13 cellular contexts compared by ENCODE assay signal in genomic region chr13:26679411-26679810, GRCh38.
DNase-seq lines count a peak whose midpoint lies in the region; TF ChIP-seq lines count a peak whose summit lies in the region.
"Had no signal": no experiment of that assay in that cellular context is flagged by ENCODE, and none has a peak within 500 bp of the region (broad histone marks: within the 10 kb centered on the region; RNA-seq: fewer than 3 reads in every experiment).

No MANE protein-coding gene starts in this region.

- no peaks in the 10 kb centered on the region for H3K9me2 ChIP-seq in Karpas-422 (replicated peaks; ENCODE audit: insufficient read depth, low read length)

- no peaks in the 10 kb centered on the region for H3K27me3 ChIP-seq in adipocyte (replicated peaks; ENCODE audit: control insufficient read depth, insufficient read depth, low read length)
- no peaks in the 10 kb centered on the region for H3K27me3 ChIP-seq in parathyroid adenoma (ENCODE audit: control insufficient read depth, insufficient read depth, low read length)
- no peaks in the 10 kb centered on the region for H3K27me3 ChIP-seq in Karpas-422 (ENCODE audit: low read length)

- peak overlapping the region; percentile 8 for H3K9ac ChIP-seq in adipocyte (ENCODE audit: low read length)
- no peak overlapping the region for H3K9ac ChIP-seq in parathyroid adenoma
- no peak overlapping the region for H3K9ac ChIP-seq in Karpas-422 (ENCODE audit: low read length)

- peaks cover 19% of the 10 kb centered on the region for H3K4me1 ChIP-seq in adipocyte (ENCODE audit: control insufficient read depth, insufficient read depth, low read length)
- no peaks in the 10 kb centered on the region for H3K4me1 ChIP-seq in parathyroid adenoma
- H3K4me1 ChIP-seq in Karpas-422 (ENCODE audit: low read length), result peaks cover 4% of the 10 kb centered on the region

- TF ChIP-seq CTCF in parathyroid adenoma (IDR thresholded peaks at IDR 0.05), result no peak

- DNase-seq in GM04503 (ENCODE audit: low read depth), result peak; percentile 32
- DNase-seq in adipocyte (ENCODE audit: low read depth), result peak; percentile 45
- DNase-seq in fibroblast of gingiva (ENCODE audit: low read depth), result peak; percentile 50
- no peak for DNase-seq in Karpas-422
- DNase-seq in stimulated activated CD4-positive, alpha-beta T cell treated with anti-CD3 and anti-CD28 coated beads, Interleukin-2, amount 100 ng/mL, for 48 hours, result no peak
- no peak for DNase-seq in GDM1 (lab: John Stamatoyannopoulos, UW)
- no peak for DNase-seq in SKM-1 (lab: John Stamatoyannopoulos, UW; ENCODE audit: unreplicated experiment)
- DNase-seq: activated CD4-positive, alpha-beta T cell treated with anti-CD3 and anti-CD28 coated beads, Interleukin-2, amount 50 U/mL, for 48 hours; activated gamma-delta T cell; CD4-positive, alpha-beta memory T cell; NCI-H2227 treated with DMSO at 0.1 percent for 48 hours; T-helper 9 cell had no signal

- H3K79me2 ChIP-seq in parathyroid adenoma (no peaks in the 10 kb centered on the region), Karpas-422 (ENCODE audit: low read length) (no peaks in the 10 kb centered on the region)

- H3K4me2 ChIP-seq in parathyroid adenoma (ENCODE audit: low read length), result no peak overlapping the region
- no peak overlapping the region for H3K4me2 ChIP-seq in Karpas-422 (ENCODE audit: low read depth, low read length, poor library complexity, severe bottlenecking)

- H2AFZ ChIP-seq in parathyroid adenoma (no peak overlapping the region), Karpas-422 (ENCODE audit: low read length) (no peak overlapping the region)

- H3K27ac ChIP-seq in parathyroid adenoma (peak overlapping the region; percentile 24), Karpas-422 (ENCODE audit: low read length) (no peak overlapping the region)

- H3K9me3 ChIP-seq in adipocyte (ENCODE audit: control insufficient read depth, low read length) (no peaks in the 10 kb centered on the region), parathyroid adenoma (ENCODE audit: control insufficient read depth, low read length) (no peaks in the 10 kb centered on the region), Karpas-422 (ENCODE audit: low read length) (no peaks in the 10 kb centered on the region)

- H3K36me3 ChIP-seq in adipocyte (ENCODE audit: control insufficient read depth, insufficient read depth, low read length, severe bottlenecking), result peaks cover 87% of the 10 kb centered on the region
- no peaks in the 10 kb centered on the region for H3K36me3 ChIP-seq in parathyroid adenoma (ENCODE audit: control insufficient read depth, insufficient read depth, low read length)
- no peaks in the 10 kb centered on the region for H3K36me3 ChIP-seq in Karpas-422 (ENCODE audit: insufficient read depth, low read length)

- H3K4me3 ChIP-seq in adipocyte (ENCODE audit: low read length) (no peak overlapping the region), parathyroid adenoma (ENCODE audit: low read depth, low read length) (no peak overlapping the region), Karpas-422 (ENCODE audit: low read length) (no peak overlapping the region)

- no peaks in the 10 kb centered on the region for H4K20me1 ChIP-seq in Karpas-422 (ENCODE audit: insufficient read depth, low read depth, low read length)

Comparison
In these comparisons a context has a peak if more than half of its experiments do, and no peak if none do; other contexts are left out.
1. DNase-seq: peak in GM04503 (single experiment), adipocyte (single experiment) and fibroblast of gingiva (single experiment); none in Karpas-422 (single experiment), stimulated activated CD4-positive, alpha-beta T cell treated with anti-CD3 and anti-CD28 coated beads, Interleukin-2, amount 100 ng/mL, for 48 hours (0 of 2), GDM1 (single experiment) and SKM-1 (single experiment).